25 cellular contexts compared by ENCODE assay signal in the genomic region with DNA sequence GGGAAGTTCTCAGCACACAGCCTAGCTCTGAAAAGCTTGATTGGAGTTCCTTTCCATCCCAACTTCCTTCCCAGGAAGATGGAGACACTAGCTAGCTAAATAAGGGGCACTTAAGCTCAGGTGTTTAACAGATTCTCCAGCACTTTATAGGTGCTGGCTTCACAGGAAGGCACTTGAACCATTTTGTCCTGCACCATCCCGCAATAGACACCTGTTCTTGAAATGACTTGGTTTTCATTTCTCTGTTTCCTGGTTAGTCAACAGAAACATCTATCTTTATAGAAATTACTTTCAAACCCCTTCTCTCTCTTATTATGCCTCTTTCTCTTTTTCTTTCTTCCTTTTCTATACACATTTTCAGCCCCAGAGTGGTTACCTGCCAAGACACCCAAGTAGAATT.
"Had no signal": no experiment of that assay in that cellular context is flagged by ENCODE, and none has a peak within 500 bp of the region (broad histone marks: within the 10 kb centered on the region; RNA-seq: fewer than 3 reads in every experiment).

No MANE protein-coding gene starts in this region.

- H3K4me3 ChIP-seq: SJCRH30 had no signal

- H3K36me3 ChIP-seq: SJCRH30 had no signal

- H3K27me3 ChIP-seq: SJCRH30 had no signal

- ATAC-seq: Panc1, PC-3, Right ventricle myocardium inferior, SK-N-SH treated with all-trans-retinoic acid at 6 μM for 48 hours, T-helper 17 cell had no signal

- DNase-seq: KBM-7; MV-4-11; NCI-H1105; NCI-H1417; NCI-H1436 treated with DMSO at 0.1 percent for 48 hours; NCI-H1694; NCI-H1930; NCI-H2081; NCI-H2107; NCI-H2171; NCI-H226; NCI-H446; NCI-H510A; NCI-H524 treated with DMSO at 0.1 percent for 48 hours; NCI-H69; NCI-H774; NK-92 treated with Interleukin-12 subunit alpha and Interleukin-12 subunit beta, amount 100 ng/mL, for 24 hours; PC-3; SHP77 treated with DMSO at 0.1 percent for 48 hours; SJCRH30; T-helper 1 cell; T-helper 17 cell had no signal

- H3K4me1 ChIP-seq: SJCRH30 had no signal

- H3K9me3 ChIP-seq: SJCRH30 had no signal

- H3K27ac ChIP-seq: SJCRH30 had no signal
